ENCODE assay signal across 1 cellular context in the genomic region with DNA sequence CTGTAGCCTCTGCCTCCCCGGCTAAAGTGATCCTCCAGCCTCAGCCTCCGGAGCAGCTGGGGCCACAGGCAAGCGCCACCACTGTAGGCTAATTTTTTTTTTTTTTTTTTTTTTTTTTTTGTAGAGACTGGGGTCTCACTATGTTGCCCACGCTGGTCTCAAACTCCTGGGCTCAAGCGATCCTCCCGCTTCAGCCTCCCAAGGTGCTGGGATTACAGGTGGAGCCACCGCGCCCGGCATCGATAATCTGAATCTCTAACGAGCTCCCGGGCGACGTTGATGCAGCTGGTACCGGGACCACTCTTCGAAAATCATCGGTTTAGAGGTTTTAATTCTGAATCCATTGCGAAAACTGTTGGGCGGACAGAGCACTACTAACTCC.
TF ChIP-seq lines count a peak whose summit lies in the region.

No MANE protein-coding gene starts in this region.

TF ChIP-seq in GM23338, 12 proteins besides CTCF, POLR2A, EP300 and RAD21 (continued from another document):
- TF ChIP-seq, protein P1, sequence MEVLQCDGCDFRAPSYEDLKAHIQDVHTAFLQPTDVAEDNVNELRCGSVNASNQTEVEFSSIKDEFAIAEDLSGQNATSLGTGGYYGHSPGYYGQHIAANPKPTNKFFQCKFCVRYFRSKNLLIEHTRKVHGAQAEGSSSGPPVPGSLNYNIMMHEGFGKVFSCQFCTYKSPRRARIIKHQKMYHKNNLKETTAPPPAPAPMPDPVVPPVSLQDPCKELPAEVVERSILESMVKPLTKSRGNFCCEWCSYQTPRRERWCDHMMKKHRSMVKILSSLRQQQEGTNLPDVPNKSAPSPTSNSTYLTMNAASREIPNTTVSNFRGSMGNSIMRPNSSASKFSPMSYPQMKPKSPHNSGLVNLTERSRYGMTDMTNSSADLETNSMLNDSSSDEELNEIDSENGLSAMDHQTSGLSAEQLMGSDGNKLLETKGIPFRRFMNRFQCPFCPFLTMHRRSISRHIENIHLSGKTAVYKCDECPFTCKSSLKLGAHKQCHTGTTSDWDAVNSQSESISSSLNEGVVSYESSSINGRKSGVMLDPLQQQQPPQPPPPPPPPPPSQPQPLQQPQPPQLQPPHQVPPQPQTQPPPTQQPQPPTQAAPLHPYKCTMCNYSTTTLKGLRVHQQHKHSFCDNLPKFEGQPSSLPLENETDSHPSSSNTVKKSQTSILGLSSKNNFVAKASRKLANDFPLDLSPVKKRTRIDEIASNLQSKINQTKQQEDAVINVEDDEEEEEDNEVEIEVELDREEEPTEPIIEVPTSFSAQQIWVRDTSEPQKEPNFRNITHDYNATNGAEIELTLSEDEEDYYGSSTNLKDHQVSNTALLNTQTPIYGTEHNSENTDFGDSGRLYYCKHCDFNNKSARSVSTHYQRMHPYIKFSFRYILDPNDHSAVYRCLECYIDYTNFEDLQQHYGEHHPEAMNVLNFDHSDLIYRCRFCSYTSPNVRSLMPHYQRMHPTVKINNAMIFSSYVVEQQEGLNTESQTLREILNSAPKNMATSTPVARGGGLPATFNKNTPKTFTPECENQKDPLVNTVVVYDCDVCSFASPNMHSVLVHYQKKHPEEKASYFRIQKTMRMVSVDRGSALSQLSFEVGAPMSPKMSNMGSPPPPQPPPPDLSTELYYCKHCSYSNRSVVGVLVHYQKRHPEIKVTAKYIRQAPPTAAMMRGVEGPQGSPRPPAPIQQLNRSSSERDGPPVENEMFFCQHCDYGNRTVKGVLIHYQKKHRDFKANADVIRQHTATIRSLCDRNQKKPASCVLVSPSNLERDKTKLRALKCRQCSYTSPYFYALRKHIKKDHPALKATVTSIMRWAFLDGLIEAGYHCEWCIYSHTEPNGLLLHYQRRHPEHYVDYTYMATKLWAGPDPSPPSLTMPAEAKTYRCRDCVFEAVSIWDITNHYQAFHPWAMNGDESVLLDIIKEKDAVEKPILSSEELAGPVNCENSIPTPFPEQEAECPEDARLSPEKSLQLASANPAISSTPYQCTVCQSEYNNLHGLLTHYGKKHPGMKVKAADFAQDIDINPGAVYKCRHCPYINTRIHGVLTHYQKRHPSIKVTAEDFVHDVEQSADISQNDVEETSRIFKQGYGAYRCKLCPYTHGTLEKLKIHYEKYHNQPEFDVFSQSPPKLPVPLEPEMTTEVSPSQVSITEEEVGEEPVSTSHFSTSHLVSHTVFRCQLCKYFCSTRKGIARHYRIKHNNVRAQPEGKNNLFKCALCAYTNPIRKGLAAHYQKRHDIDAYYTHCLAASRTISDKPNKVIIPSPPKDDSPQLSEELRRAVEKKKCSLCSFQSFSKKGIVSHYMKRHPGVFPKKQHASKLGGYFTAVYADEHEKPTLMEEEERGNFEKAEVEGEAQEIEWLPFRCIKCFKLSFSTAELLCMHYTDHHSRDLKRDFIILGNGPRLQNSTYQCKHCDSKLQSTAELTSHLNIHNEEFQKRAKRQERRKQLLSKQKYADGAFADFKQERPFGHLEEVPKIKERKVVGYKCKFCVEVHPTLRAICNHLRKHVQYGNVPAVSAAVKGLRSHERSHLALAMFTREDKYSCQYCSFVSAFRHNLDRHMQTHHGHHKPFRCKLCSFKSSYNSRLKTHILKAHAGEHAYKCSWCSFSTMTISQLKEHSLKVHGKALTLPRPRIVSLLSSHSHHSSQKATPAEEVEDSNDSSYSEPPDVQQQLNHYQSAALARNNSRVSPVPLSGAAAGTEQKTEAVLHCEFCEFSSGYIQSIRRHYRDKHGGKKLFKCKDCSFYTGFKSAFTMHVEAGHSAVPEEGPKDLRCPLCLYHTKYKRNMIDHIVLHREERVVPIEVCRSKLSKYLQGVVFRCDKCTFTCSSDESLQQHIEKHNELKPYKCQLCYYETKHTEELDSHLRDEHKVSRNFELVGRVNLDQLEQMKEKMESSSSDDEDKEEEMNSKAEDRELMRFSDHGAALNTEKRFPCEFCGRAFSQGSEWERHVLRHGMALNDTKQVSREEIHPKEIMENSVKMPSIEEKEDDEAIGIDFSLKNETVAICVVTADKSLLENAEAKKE (CRISPR knock-in tag; IDR thresholded peaks at IDR 0.05), result no peak
